ENCODE assay signal across 1 cellular context in the genomic region with DNA sequence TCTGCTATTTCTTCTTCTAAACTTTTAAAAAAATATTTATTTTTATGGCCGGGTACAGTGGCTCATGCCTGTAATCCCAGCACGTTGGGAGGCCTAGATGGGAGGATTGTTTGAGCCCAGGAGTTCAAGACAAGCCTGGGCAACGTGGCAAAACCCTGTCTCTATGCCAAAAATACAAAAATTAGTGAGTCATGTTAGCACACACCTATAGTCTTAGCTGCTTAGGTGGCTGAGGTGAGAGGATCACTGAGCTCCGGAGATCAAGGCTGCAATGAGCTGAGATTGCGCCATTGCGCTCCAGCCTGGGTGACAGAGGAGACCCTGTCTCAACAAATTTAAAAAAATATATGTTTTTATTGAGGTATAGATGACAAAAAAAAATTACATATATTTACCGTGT.
TF ChIP-seq lines count a peak whose summit lies in the region.

No MANE protein-coding gene starts in this region.

TF ChIP-seq in A549, 52 proteins besides CTCF, POLR2A, EP300 and RAD21 (continued from another document):
- no peak for TF ChIP-seq NPAS2 (CRISPR knock-in tag; IDR thresholded peaks at IDR 0.05; ENCODE audit: borderline replicate concordance)
- no peak for TF ChIP-seq GATA3 (IDR thresholded peaks at IDR 0.05; ENCODE audit: borderline replicate concordance)
- TF ChIP-seq CEBPB (IDR thresholded peaks at IDR 0.05), result no peak
- TF ChIP-seq CBX2 (IDR thresholded peaks at IDR 0.05; ENCODE audit: borderline replicate concordance, low read depth), result no peak
- no peak for TF ChIP-seq POLR2AphosphoS2 (conservative IDR thresholded peaks at IDR 0.05; ENCODE audit: low read length)
